In the genomic region with DNA sequence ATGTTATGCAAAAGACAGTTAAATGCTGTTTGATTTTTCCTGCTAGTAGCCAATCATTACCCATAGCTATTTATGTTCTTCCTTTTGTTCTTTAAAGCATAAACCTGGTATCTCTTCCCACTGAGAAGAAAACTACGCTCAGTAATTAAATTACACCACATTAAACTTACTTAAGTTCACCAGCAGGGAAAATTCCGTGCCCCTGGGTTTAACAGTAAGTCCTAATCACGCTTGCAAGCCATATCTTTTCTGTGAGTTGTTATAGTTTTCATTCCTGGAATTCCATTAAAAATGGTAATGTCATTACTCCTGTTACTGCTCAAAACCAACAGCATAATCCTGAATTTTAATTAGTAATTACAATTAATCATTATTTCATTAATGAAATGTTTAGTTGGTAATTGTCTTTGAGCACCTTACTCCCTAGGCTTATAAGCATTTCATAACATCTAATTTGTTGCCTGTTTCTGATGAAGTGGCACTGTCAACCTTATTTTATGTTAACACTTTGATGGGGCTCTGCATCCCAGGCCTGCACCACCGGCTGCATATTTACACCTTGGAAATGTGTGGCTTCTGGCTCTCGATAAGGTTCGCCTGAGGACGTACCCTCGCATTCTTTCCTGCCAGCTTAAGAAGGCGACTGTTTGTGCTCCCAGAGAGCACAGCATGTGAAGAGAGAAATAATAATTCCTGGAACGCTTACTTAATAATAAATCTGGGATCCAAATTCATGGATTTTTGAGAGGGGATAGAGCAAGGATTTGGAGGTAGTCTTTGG, we compare ENCODE assay signal across 17 cellular contexts.
A peak's percentile ranks its signal among the peaks of the same experiment; 100 is the strongest.
DNase-seq lines count a peak whose midpoint lies in the region; ATAC-seq, FAIRE-seq and TF ChIP-seq lines count a peak whose summit lies in the region.
"Had no signal": no experiment of that assay in that cellular context is flagged by ENCODE, and none has a peak within 500 bp of the region (broad histone marks: within the 10 kb centered on the region; RNA-seq: fewer than 3 reads in every experiment).

No MANE protein-coding gene starts in this region.

- peak overlapping the region; percentile 30; the same call in 1 of the 2 replicates for H2AFZ ChIP-seq in SK-N-SH (ENCODE audit: low read depth)

- H3K9me2 ChIP-seq in SK-N-SH = no peaks in the 10 kb centered on the region

- POLR2A ChIA-PET in SK-N-SH (lab: Yijun Ruan, JAX) = no interaction called here

- no peak overlapping the region for H3K4me3 ChIP-seq in SK-N-SH (ENCODE audit: low read depth in 2 of 2, low read length in 1 of 2)
- no peak overlapping the region for H3K4me3 ChIP-seq in gastroesophageal sphincter
- H3K4me3 ChIP-seq: upper lobe of left lung had no signal

- no peak for TF ChIP-seq RAD21 in SK-N-SH (IDR thresholded peaks at IDR 0.05; ENCODE audit: low read length)

- no peaks in the 10 kb centered on the region for H3K36me3 ChIP-seq in SK-N-SH (replicated peaks in 1 of 2; ENCODE audit: control insufficient read depth in 1 of 2, insufficient read depth in 2 of 2, low read length in 1 of 2)
- no peaks in the 10 kb centered on the region for H3K36me3 ChIP-seq in gastroesophageal sphincter
- H3K36me3 ChIP-seq: upper lobe of left lung had no signal

- no peak overlapping the region for H3K27ac ChIP-seq in SK-N-SH (ENCODE audit: low read depth in 2 of 2, low read length in 1 of 2)
- peak overlapping the region in 2 of 4 donors; percentile 26 to 42 for H3K27ac ChIP-seq in gastroesophageal sphincter
- H3K27ac ChIP-seq in foreskin keratinocyte = no peak overlapping the region
- H3K27ac ChIP-seq: 22Rv1, C4-2B, upper lobe of left lung had no signal

- TF ChIP-seq CTCF in SK-N-SH (IDR thresholded peaks at IDR 0.05) (no peak; the same call in 1 of the 2 replicates), gastroesophageal sphincter (IDR thresholded peaks at IDR 0.05) (peak in 2 of 4 experiments; percentile 2 to 8), foreskin keratinocyte (conservative IDR thresholded peaks at IDR 0.05) (no peak)

- no peaks in the 10 kb centered on the region for H4K20me1 ChIP-seq in SK-N-SH (ENCODE audit: insufficient read depth)

- peaks cover 4% of the 10 kb centered on the region for H3F3A ChIP-seq in SK-N-SH (replicated peaks; ENCODE audit: insufficient read depth)

- CTCF ChIA-PET in SK-N-SH (lab: Yijun Ruan, JAX) = interaction anchor here (0.7 to 7.3 kb wide), 4 partner anchors 15 to 237 kb away, joined by 3 to 91 read pairs (median 6); no protein-coding TSS in a partner anchor

- no peak for TF ChIP-seq POLR2A in gastroesophageal sphincter (IDR thresholded peaks at IDR 0.05)

- H3K4me1 ChIP-seq in SK-N-SH (ENCODE audit: control insufficient read depth in 1 of 2, insufficient read depth in 2 of 2, low read depth in 1 of 2, low read length in 1 of 2) (peaks cover 13 to 30% of the 10 kb centered on the region in 2 experiments), gastroesophageal sphincter (peaks cover 4 to 55% (median 10%) of the 10 kb centered on the region in 3 donors), foreskin keratinocyte (no peaks in the 10 kb centered on the region)

- ATAC-seq in gastroesophageal sphincter = peak; percentile 50
- no peak for ATAC-seq in foreskin keratinocyte
- ATAC-seq: HepG2, T-cell had no signal

- H3K9ac ChIP-seq in SK-N-SH = no peak overlapping the region

- no peaks in the 10 kb centered on the region for H3K27me3 ChIP-seq in SK-N-SH (ENCODE audit: insufficient read depth)
- no peaks in the 10 kb centered on the region for H3K27me3 ChIP-seq in gastroesophageal sphincter
- no peaks in the 10 kb centered on the region for H3K27me3 ChIP-seq in foreskin keratinocyte
- H3K27me3 ChIP-seq: upper lobe of left lung had no signal

- H3K9me3 ChIP-seq in SK-N-SH (no peaks in the 10 kb centered on the region), gastroesophageal sphincter (no peaks in the 10 kb centered on the region)
- H3K9me3 ChIP-seq: upper lobe of left lung had no signal

- no peak for TF ChIP-seq EP300 in SK-N-SH (IDR thresholded peaks at IDR 0.05; ENCODE audit: borderline replicate concordance in 1 of 2, low read depth in 1 of 2, low read length in 1 of 2)
- no peak for TF ChIP-seq EP300 in gastroesophageal sphincter (IDR thresholded peaks at IDR 0.05)

- no peaks in the 10 kb centered on the region for H3K79me2 ChIP-seq in SK-N-SH (ENCODE audit: insufficient read depth)

- WGBS in SK-N-SH (ENCODE audit: low lambda C conversion rate) = 73% methylated on average over 10 of the region's 10 CpGs
- 51 to 54% methylated on average over 9 to 10 of the region's 10 CpGs for WGBS in gastroesophageal sphincter (ENCODE audit: low coverage in 1 of 2), 2 donors

- DNase-seq in DMS 273 (lab: John Stamatoyannopoulos, UW; ENCODE audit: unreplicated experiment) (peak; percentile 32), DMS 273 treated with DMSO at 0.1 percent for 48 hours (lab: John Stamatoyannopoulos, UW) (no peak), SK-N-SH (no peak), renal cortical epithelial cell (ENCODE audit: low read depth) (peak; percentile 72), frontal cortex (ENCODE audit: low spot score in 2 of 2) (no peak), foreskin keratinocyte (no peak)
- no peak for DNase-seq in activated CD4-positive, alpha-beta T cell treated with anti-CD3 and anti-CD28 coated beads, Interleukin-2, amount 50 U/mL, for 48 hours
- DNase-seq: DMS79 treated with DMSO at 0.1 percent for 48 hours, NCI-H2029, small intestine, T-cell, upper lobe of left lung had no signal

- FAIRE-seq in frontal cortex (lab: Jason Lieb, UNC) = no peak
- FAIRE-seq: HepG2, keratinocyte, small intestine had no signal

- no peak overlapping the region for H3K4me2 ChIP-seq in SK-N-SH

TF ChIP-seq in SK-N-SH, 30 proteins besides CTCF, POLR2A, EP300 and RAD21:
- TF ChIP-seq FOSL2 (IDR thresholded peaks at IDR 0.05; ENCODE audit: borderline replicate concordance, low read depth) (no peak), MEF2A (IDR thresholded peaks at IDR 0.05; ENCODE audit: borderline replicate concordance, low read depth) (no peak), GATA2 (CRISPR knock-in tag; IDR thresholded peaks at IDR 0.05) (no peak), CHD2 (IDR thresholded peaks at IDR 0.05; ENCODE audit: low read length, partially characterized antibody) (no peak)
- TF ChIP-seq, protein P1, sequence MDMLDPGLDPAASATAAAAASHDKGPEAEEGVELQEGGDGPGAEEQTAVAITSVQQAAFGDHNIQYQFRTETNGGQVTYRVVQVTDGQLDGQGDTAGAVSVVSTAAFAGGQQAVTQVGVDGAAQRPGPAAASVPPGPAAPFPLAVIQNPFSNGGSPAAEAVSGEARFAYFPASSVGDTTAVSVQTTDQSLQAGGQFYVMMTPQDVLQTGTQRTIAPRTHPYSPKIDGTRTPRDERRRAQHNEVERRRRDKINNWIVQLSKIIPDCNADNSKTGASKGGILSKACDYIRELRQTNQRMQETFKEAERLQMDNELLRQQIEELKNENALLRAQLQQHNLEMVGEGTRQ (IDR thresholded peaks at IDR 0.05; ENCODE audit: borderline replicate concordance, low read depth, low read length) = no peak
- TF ChIP-seq, protein P2, sequence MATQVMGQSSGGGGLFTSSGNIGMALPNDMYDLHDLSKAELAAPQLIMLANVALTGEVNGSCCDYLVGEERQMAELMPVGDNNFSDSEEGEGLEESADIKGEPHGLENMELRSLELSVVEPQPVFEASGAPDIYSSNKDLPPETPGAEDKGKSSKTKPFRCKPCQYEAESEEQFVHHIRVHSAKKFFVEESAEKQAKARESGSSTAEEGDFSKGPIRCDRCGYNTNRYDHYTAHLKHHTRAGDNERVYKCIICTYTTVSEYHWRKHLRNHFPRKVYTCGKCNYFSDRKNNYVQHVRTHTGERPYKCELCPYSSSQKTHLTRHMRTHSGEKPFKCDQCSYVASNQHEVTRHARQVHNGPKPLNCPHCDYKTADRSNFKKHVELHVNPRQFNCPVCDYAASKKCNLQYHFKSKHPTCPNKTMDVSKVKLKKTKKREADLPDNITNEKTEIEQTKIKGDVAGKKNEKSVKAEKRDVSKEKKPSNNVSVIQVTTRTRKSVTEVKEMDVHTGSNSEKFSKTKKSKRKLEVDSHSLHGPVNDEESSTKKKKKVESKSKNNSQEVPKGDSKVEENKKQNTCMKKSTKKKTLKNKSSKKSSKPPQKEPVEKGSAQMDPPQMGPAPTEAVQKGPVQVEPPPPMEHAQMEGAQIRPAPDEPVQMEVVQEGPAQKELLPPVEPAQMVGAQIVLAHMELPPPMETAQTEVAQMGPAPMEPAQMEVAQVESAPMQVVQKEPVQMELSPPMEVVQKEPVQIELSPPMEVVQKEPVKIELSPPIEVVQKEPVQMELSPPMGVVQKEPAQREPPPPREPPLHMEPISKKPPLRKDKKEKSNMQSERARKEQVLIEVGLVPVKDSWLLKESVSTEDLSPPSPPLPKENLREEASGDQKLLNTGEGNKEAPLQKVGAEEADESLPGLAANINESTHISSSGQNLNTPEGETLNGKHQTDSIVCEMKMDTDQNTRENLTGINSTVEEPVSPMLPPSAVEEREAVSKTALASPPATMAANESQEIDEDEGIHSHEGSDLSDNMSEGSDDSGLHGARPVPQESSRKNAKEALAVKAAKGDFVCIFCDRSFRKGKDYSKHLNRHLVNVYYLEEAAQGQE (IDR thresholded peaks at IDR 0.05; ENCODE audit: low read depth, low read length) = no peak

Comparison
In these comparisons a context has a peak if more than half of its experiments do, and no peak if none do; other contexts are left out.
1. DNase-seq: peak in DMS 273 (single experiment) and renal cortical epithelial cell (single experiment); none in DMS 273 treated with DMSO at 0.1 percent for 48 hours (single experiment), SK-N-SH (single experiment), frontal cortex (0 of 2), foreskin keratinocyte (0 of 2) and activated CD4-positive, alpha-beta T cell treated with anti-CD3 and anti-CD28 coated beads, Interleukin-2, amount 50 U/mL, for 48 hours (0 of 2).